15 cellular contexts compared by ENCODE assay signal in genomic region chr15:93152264-93152884, GRCh38.
A peak's percentile ranks its signal among the peaks of the same experiment; 100 is the strongest.
DNase-seq lines count a peak whose midpoint lies in the region; ATAC-seq and TF ChIP-seq lines count a peak whose summit lies in the region.
"Had no signal": no experiment of that assay in that cellular context is flagged by ENCODE, and none has a peak within 500 bp of the region (broad histone marks: within the 10 kb centered on the region; RNA-seq: fewer than 3 reads in every experiment).

No MANE protein-coding gene starts in this region.

- no peaks in the 10 kb centered on the region for H3K27me3 ChIP-seq in transverse colon
- H3K27me3 ChIP-seq: ovary had no signal

- no peak for TF ChIP-seq POLR2A in transverse colon (IDR thresholded peaks at IDR 0.05)

- H3K9me3 Mint-ChIP-seq in immature natural killer cell = peaks cover 0 to 11% (median 4%) of the 10 kb centered on the region in 6 donors
- H3K9me3 Mint-ChIP-seq: T-helper 2 cell treated with Interferon-gamma antibody and Interleukin-4, amounts not matched to agents 5 μg/mL and 100 μg/mL, for 36 hours had no signal

- peaks cover 31 to 36% of the 10 kb centered on the region in 2 donors for H3K4me1 Mint-ChIP-seq in immature natural killer cell

- peaks cover 0 to 14% (median 6%) of the 10 kb centered on the region in 4 donors for H3K4me1 ChIP-seq in transverse colon

- intact Hi-C loops in Right ventricle myocardium superior (cut with DNase I) = loop anchor here (2.0 kb wide), 1 partner anchor 64 kb away; the partner anchor contains the start of gene RGMA
- intact Hi-C loops in cardiac septum (cut with DNase I) = no loop called here
- intact Hi-C loops in transverse colon (cut with DNase I; ENCODE audit: low total_unique reads) = no loop called here

- peak overlapping the region in 3 of 6 donors; percentile 38 to 70 (median 65) for H3K27ac Mint-ChIP-seq in immature natural killer cell
- H3K27ac Mint-ChIP-seq: T-helper 2 cell treated with Interferon-gamma antibody and Interleukin-4, amounts not matched to agents 5 μg/mL and 100 μg/mL, for 36 hours had no signal

- in situ Hi-C loops in transverse colon (cut with MboI; ENCODE audit: low pct_ligation_motif_present in 1 of 4, low pct_unique_long_range_greater_than_20kb in 1 of 4, low sequenced_read_pairs in 3 of 4) = no loop called here

- TF ChIP-seq CTCF in transverse colon (IDR thresholded peaks at IDR 0.05) = no peak

- H3K27me3 Mint-ChIP-seq in immature natural killer cell (ENCODE audit: low read depth in 3 of 3) = peaks cover 15 to 26% (median 21%) of the 10 kb centered on the region in 3 donors

- no peaks in the 10 kb centered on the region for H3K36me3 ChIP-seq in transverse colon
- H3K36me3 ChIP-seq: ovary had no signal

- H3K9me3 ChIP-seq in transverse colon = no peaks in the 10 kb centered on the region
- H3K9me3 ChIP-seq: ovary had no signal

- no peak for TF ChIP-seq EP300 in transverse colon (IDR thresholded peaks at IDR 0.05; ENCODE audit: low read depth)

- ATAC-seq in Right ventricle myocardium superior (ENCODE audit: poor library complexity) (peak; percentile 18), GM19467 (IDR thresholded peaks at IDR 0.05; ENCODE audit: unreplicated experiment) (no peak), GM21529 (IDR thresholded peaks at IDR 0.05; ENCODE audit: unreplicated experiment) (no peak), HG02678 (IDR thresholded peaks at IDR 0.05; ENCODE audit: unreplicated experiment) (no peak)

- H3K36me3 Mint-ChIP-seq in immature natural killer cell = peaks cover 0 to 5% (median 5%) of the 10 kb centered on the region in 3 donors

- no peak overlapping the region for H3K4me3 ChIP-seq in transverse colon
- H3K4me3 ChIP-seq: ovary had no signal

- 45 to 70% methylated on average over 4 to 7 of the region's 7 CpGs for WGBS in transverse colon (ENCODE audit: low coverage in 1 of 2), 2 donors

- peak overlapping the region; percentile 36 to 85 (median 77) for H3K4me3 Mint-ChIP-seq in immature natural killer cell
- H3K4me3 Mint-ChIP-seq: T-helper 2 cell treated with Interferon-gamma antibody and Interleukin-4, amounts not matched to agents 5 μg/mL and 100 μg/mL, for 36 hours had no signal

- peak overlapping the region in 1 of 4 donors; percentile 1 for H3K27ac ChIP-seq in transverse colon
- H3K27ac ChIP-seq: ovary had no signal

- DNase-seq in Right ventricle myocardium superior (no peak), cardiac septum (ENCODE audit: low spot score) (no peak), immature natural killer cell (peak; percentile 72 to 78 (median 77)), transverse colon (peak; percentile 18)
- DNase-seq in activated CD8-positive, alpha-beta memory T cell treated with anti-CD3 and anti-CD28 coated beads for 4 hours (ENCODE audit: low read depth in 2 of 2) = peak; percentile 18 to 43
- DNase-seq: erythroblast; H7; mammary epithelial cell; NCI-H1092; stimulated activated naive CD4-positive, alpha-beta T cell had no signal

Comparison
In these comparisons a context has a peak if more than half of its experiments do, and no peak if none do; other contexts are left out.
1. DNase-seq: peak in activated CD8-positive, alpha-beta memory T cell treated with anti-CD3 and anti-CD28 coated beads for 4 hours (2 of 2), immature natural killer cell (3 of 3) and transverse colon (single experiment); none in Right ventricle myocardium superior (single experiment) and cardiac septum (single experiment).